In the genomic region with DNA sequence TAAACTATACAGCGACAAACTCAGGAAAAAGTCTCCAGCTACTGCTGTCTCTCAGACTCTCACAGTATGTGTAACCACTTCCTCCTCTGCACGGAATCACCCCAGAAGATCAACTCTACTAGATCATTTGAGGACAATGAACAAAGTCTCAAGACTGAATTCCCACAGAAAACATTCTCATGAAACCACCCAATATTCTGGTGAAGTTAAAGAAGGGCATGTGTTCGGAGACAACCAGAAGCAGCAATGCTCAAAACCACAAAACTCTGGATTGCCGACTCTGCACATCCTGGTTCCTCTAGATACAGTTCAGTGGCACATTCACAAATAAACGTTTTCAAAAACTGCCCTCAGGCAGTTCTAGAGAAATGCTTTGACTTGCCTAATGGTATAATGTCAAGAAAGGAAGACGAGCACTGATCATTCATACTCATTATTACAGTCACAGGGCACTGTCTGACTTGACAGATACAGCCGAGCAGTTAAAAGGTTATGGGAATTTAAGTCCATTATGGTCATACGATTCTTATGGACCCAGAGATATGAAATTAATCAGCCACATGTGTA, we compare ENCODE assay signal across 9 cellular contexts.
DNase-seq lines count a peak whose midpoint lies in the region; ATAC-seq and TF ChIP-seq lines count a peak whose summit lies in the region.
"Had no signal": no experiment of that assay in that cellular context is flagged by ENCODE, and none has a peak within 500 bp of the region (broad histone marks: within the 10 kb centered on the region; RNA-seq: fewer than 3 reads in every experiment).

No MANE protein-coding gene starts in this region.

- H3K9ac ChIP-seq in DND-41 (ENCODE audit: low read depth, low read length), result peak overlapping the region; percentile 58

- peak overlapping the region; percentile 85 for H3K27ac ChIP-seq in DND-41 (ENCODE audit: low read length)
- peak overlapping the region; percentile 51 to 90 (median 76) for H3K27ac ChIP-seq in spleen
- H3K27ac ChIP-seq: thoracic aorta had no signal

- peak overlapping the region; percentile 59 for H3K4me2 ChIP-seq in DND-41 (ENCODE audit: insufficient read depth, low read length)

- no peaks in the 10 kb centered on the region for H4K20me1 ChIP-seq in DND-41 (ENCODE audit: insufficient read depth, low read length)

- H3K4me1 ChIP-seq in DND-41 (ENCODE audit: insufficient read depth, low read length) (peaks cover 96% of the 10 kb centered on the region), spleen (peaks cover 25 to 93% (median 57%) of the 10 kb centered on the region in 6 donors)

- intact Hi-C loops in spleen (cut with DNase I; ENCODE audit: low total_unique reads), result loop anchor here (2.0 kb wide), 1 partner anchor 18 kb away; no protein-coding TSS in a partner anchor

- H3K27me3 ChIP-seq in DND-41 (ENCODE audit: insufficient read depth, low read length, poor library complexity), result no peaks in the 10 kb centered on the region
- no peaks in the 10 kb centered on the region for H3K27me3 ChIP-seq in spleen (replicated peaks in 1 of 7)

- TF ChIP-seq CTCF in DND-41 (IDR thresholded peaks at IDR 0.05; ENCODE audit: borderline replicate concordance, extremely low read depth, low read length, poor library complexity, severe bottlenecking), result peak; percentile 11
- no peak for TF ChIP-seq CTCF in spleen (IDR thresholded peaks at IDR 0.05 in 8 of 11, conservative IDR thresholded peaks at IDR 0.05 in 3 of 11)

- H3K36me3 ChIP-seq in DND-41 (ENCODE audit: insufficient read depth, low read length) (no peaks in the 10 kb centered on the region; the same call in 1 of the 2 replicates), spleen (peaks cover 0 to 10% (median 0%) of the 10 kb centered on the region in 6 donors)
- H3K36me3 ChIP-seq: thoracic aorta had no signal

- H3K4me3 ChIP-seq in DND-41 (ENCODE audit: low read depth in 1 of 2, low read length in 2 of 2), result peak overlapping the region in 1 of 2 experiments; percentile 51; a peak in 2 of 4 replicates
- peak overlapping the region in 2 of 8 donors; percentile 6 to 33 for H3K4me3 ChIP-seq in spleen
- H3K4me3 ChIP-seq: thoracic aorta had no signal

- DNase-seq in DND-41, result peak; percentile 86
- peak; percentile 46 for DNase-seq in T-helper 22 cell (ENCODE audit: low read depth)
- peak; percentile 48 to 81 for DNase-seq in erythroblast (lab: John Stamatoyannopoulos, UW)
- DNase-seq in spleen, result no peak
- DNase-seq in NCI-H510A (lab: John Stamatoyannopoulos, UW), result no peak
- no peak for DNase-seq in NCI-H748 (lab: John Stamatoyannopoulos, UW; ENCODE audit: unreplicated experiment)

- no peak overlapping the region for H2AFZ ChIP-seq in DND-41 (ENCODE audit: low read depth, low read length)

- H3K9me3 ChIP-seq in DND-41 (ENCODE audit: insufficient read depth, low read length, severe bottlenecking) (no peaks in the 10 kb centered on the region), spleen (no peaks in the 10 kb centered on the region)
- H3K9me3 ChIP-seq: thoracic aorta had no signal

- H3K79me2 ChIP-seq in DND-41 (ENCODE audit: insufficient read depth, low read length), result peaks cover 69% of the 10 kb centered on the region

- TF ChIP-seq POLR2A in erythroblast (IDR thresholded peaks at IDR 0.05; ENCODE audit: low read length), result peak; percentile 42
- TF ChIP-seq POLR2A in spleen (IDR thresholded peaks at IDR 0.05), result no peak

- 23 to 32% (median 28%) methylated on average over 8 of the region's 8 CpGs for WGBS in spleen, 5 donors

- ATAC-seq in DND-41 (ENCODE audit: insufficient read depth, low read depth), result peak; percentile 83
- peak; percentile 96 for ATAC-seq in GM21367 (IDR thresholded peaks at IDR 0.05; ENCODE audit: unreplicated experiment)
- peak; percentile 90 for ATAC-seq in HG03565 (IDR thresholded peaks at IDR 0.05; ENCODE audit: unreplicated experiment)

Comparison
In these comparisons a context has a peak if more than half of its experiments do, and no peak if none do; other contexts are left out.
1. DNase-seq: peak in DND-41 (single experiment), T-helper 22 cell (single experiment) and erythroblast (2 of 2); none in spleen (single experiment), NCI-H510A (single experiment) and NCI-H748 (single experiment).
2. Peak in every context shown above with its lines, with median percentiles within 50 percentile points of each other: ATAC-seq.